8 cellular contexts compared by ENCODE assay signal in genomic region chr19:45178262-45179062, GRCh38. TPM values are rescaled to one million over a fixed set of nuclear protein-coding genes. Genes with fewer than 3 reads are reported as not detected.
DNase-seq lines count a peak whose midpoint lies in the region; ATAC-seq and TF ChIP-seq lines count a peak whose summit lies in the region.

Gene BLOC1S3, plus strand, starts transcription at chr19:45178784. Its CDS starts 513 bp downstream, at chr19:45179297.

- peak within 1 kb of the TSS; percentile 72 for H3K4me3 ChIP-seq in lung

- peaks cover 0 to 17% of the 10 kb centered on the region in 2 donors for H3K4me1 ChIP-seq in lung (ENCODE audit: control insufficient read depth in 2 of 2, insufficient read depth in 2 of 2, low read length in 2 of 2)

- ATAC-seq in GM19467 (IDR thresholded peaks at IDR 0.05; ENCODE audit: unreplicated experiment), result peak; percentile 77
- peak; percentile 93 for ATAC-seq in lung (ENCODE audit: insufficient read depth, low FRiP score)

- H3K27me3 ChIP-seq in lung (ENCODE audit: control insufficient read depth, insufficient read depth), result no peaks in the 10 kb centered on the region

- DNase-seq in COLO668 (lab: John Stamatoyannopoulos, UW; ENCODE audit: unreplicated experiment) (peak; percentile 99), HS-27A (ENCODE audit: low read depth) (peak; percentile 100), NK-92 (lab: John Stamatoyannopoulos, UW; ENCODE audit: unreplicated experiment) (peak; percentile 99), lung (ENCODE audit: low spot score) (peak; percentile 100)
- DNase-seq in activated CD8-positive, alpha-beta memory T cell treated with anti-CD3 and anti-CD28 coated beads for 1 hour (ENCODE audit: extremely low read depth in 1 of 2, low read depth in 1 of 2), result peak; percentile 98 to 99
- peak; percentile 100 for DNase-seq in effector CD4-positive, alpha-beta T cell
- DNase-seq in stimulated activated CD4-positive, alpha-beta T cell treated with anti-CD3 and anti-CD28 coated beads, TNF-alpha, amount 100 ng/mL, for 4 hours (ENCODE audit: low read depth in 3 of 3), result peak; percentile 98 to 100 (median 99)

- WGBS in lung, 2 donors, result 0% methylated on average over 50 of the region's 50 CpGs

- peak; percentile 3 for TF ChIP-seq CTCF in lung (IDR thresholded peaks at IDR 0.05; ENCODE audit: control extremely low read depth, extremely low read depth)

- peak within 1 kb of the TSS; percentile 94 to 96 for H3K27ac ChIP-seq in lung (ENCODE audit: low read depth in 1 of 2, low read length in 1 of 2)

- peaks cover 0 to 3% of the 10 kb centered on the region in 2 donors for H3K36me3 ChIP-seq in lung (ENCODE audit: control insufficient read depth in 2 of 2, insufficient read depth in 2 of 2, low read length in 2 of 2)

- H3K9me3 ChIP-seq in lung (ENCODE audit: control insufficient read depth in 2 of 2, insufficient read depth in 1 of 2, low read length in 1 of 2), result no peaks in the 10 kb centered on the region

RNA-seq across cellular contexts. Expression of gene BLOC1S3, which starts in this region (rescaled TPM):
- total RNA-seq in lung, result 10 to 100 TPM in 1 of 2 donors, 1 to 10 TPM in 1; 7.5 to 17.3 TPM
- 1 to 10 TPM; 4.2 to 8.7 TPM for polyA plus RNA-seq in lung

Comparison
In these comparisons a context has a peak if more than half of its experiments do, and no peak if none do; other contexts are left out.
1. Peak in every context shown above with its lines: DNase-seq, ATAC-seq, H3K4me3 ChIP-seq and H3K27ac ChIP-seq.